ENCODE assay signal across 24 cellular contexts in the genomic region with DNA sequence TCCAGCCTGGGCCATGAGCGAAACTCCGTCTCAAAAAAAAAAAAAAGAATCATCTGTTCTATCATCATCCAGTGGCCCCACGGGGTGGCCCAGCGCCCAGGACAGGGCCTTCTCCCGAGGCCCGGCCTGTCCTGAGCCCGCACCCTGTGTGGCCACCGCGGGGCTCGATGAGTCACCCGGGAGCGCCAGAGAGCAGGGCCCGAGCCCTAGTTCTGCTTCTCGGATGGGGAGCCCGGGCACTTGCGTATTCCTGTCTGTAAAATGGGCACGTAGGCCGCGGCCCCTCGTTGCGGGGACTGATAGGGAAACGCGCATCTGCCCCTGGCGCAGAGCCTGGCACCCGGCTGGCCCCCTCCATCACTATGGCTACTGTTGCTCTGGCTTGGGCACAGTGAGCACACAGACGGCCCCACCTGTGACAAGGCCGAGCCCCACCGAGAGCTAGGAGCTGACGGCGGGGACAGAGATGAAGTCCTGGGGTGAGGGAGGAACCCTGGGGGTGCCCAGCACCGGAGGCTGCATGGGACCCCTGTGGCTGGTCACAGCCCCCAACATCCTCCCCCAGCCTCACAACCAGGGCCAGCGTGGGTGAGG.
"Had no signal": no experiment of that assay in that cellular context is flagged by ENCODE, and none has a peak within 500 bp of the region (broad histone marks: within the 10 kb centered on the region; RNA-seq: fewer than 3 reads in every experiment).

No MANE protein-coding gene starts in this region.

- H3K27me3 ChIP-seq: right atrium auricular region, spleen, tibial nerve had no signal

- H3K4me1 Mint-ChIP-seq: activated CD4-positive, alpha-beta memory T cell treated with anti-CD3 and anti-CD28 coated beads, Interleukin-2, amount 10 ng/mL, durations not matched to agents 7 days and 5 days; activated naive CD4-positive, alpha-beta T cell treated with anti-CD3 and anti-CD28 coated beads, Interleukin-2, amount 10 ng/mL, durations not matched to agents 7 days and 5 days; activated naive CD8-positive, alpha-beta T cell treated with anti-CD3 and anti-CD28 coated beads, Interleukin-2, amount 10 ng/mL, durations not matched to agents 7 days and 5 days; T-helper 17 cell had no signal

- H3K27ac Mint-ChIP-seq: activated CD4-positive, alpha-beta memory T cell treated with anti-CD3 and anti-CD28 coated beads, Interleukin-2, amount 10 ng/mL, durations not matched to agents 7 days and 5 days; activated CD4-positive, alpha-beta T cell treated with anti-CD3 and anti-CD28 coated beads, Interleukin-2, amount 10 ng/mL, durations not matched to agents 7 days and 5 days; activated naive CD4-positive, alpha-beta T cell treated with anti-CD3 and anti-CD28 coated beads, Interleukin-2, amount 10 ng/mL, durations not matched to agents 7 days and 5 days; activated naive CD8-positive, alpha-beta T cell treated with anti-CD3 and anti-CD28 coated beads, Interleukin-2, amount 10 ng/mL, durations not matched to agents 7 days and 5 days; activated T-cell treated with anti-CD3 and anti-CD28 coated beads, Interleukin-2, amount 50 U/mL, for 24 hours; mesothelial cell of epicardium; T-helper 17 cell had no signal

- H3K9me3 Mint-ChIP-seq: activated CD4-positive, alpha-beta memory T cell treated with anti-CD3 and anti-CD28 coated beads, Interleukin-2, amount 10 ng/mL, durations not matched to agents 7 days and 5 days; activated CD4-positive, alpha-beta T cell treated with anti-CD3 and anti-CD28 coated beads, Interleukin-2, amount 10 ng/mL, durations not matched to agents 7 days and 5 days; activated naive CD4-positive, alpha-beta T cell treated with anti-CD3 and anti-CD28 coated beads, Interleukin-2, amount 10 ng/mL, durations not matched to agents 7 days and 5 days; activated naive CD8-positive, alpha-beta T cell treated with anti-CD3 and anti-CD28 coated beads, Interleukin-2, amount 10 ng/mL, durations not matched to agents 7 days and 5 days; activated T-cell treated with anti-CD3 and anti-CD28 coated beads, Interleukin-2, amount 50 U/mL, for 24 hours; mesothelial cell of epicardium; naive B cell; WTC11 had no signal

- H3K9me3 ChIP-seq: right atrium auricular region, spleen, tibial nerve had no signal

- H3K27ac ChIP-seq: right atrium auricular region, spleen, tibial nerve had no signal

- H3K4me3 ChIP-seq: right atrium auricular region, spleen, tibial nerve had no signal

- H3K4me3 Mint-ChIP-seq: activated CD4-positive, alpha-beta memory T cell treated with anti-CD3 and anti-CD28 coated beads, Interleukin-2, amount 10 ng/mL, durations not matched to agents 7 days and 5 days; activated CD4-positive, alpha-beta T cell treated with anti-CD3 and anti-CD28 coated beads, Interleukin-2, amount 10 ng/mL, durations not matched to agents 7 days and 5 days; activated naive CD4-positive, alpha-beta T cell treated with anti-CD3 and anti-CD28 coated beads, Interleukin-2, amount 10 ng/mL, durations not matched to agents 7 days and 5 days; activated naive CD8-positive, alpha-beta T cell treated with anti-CD3 and anti-CD28 coated beads, Interleukin-2, amount 10 ng/mL, durations not matched to agents 7 days and 5 days; activated T-cell treated with anti-CD3 and anti-CD28 coated beads, Interleukin-2, amount 50 U/mL, for 24 hours; mesothelial cell of epicardium; WTC11 had no signal

- H3K4me1 ChIP-seq: right atrium auricular region, tibial nerve had no signal

- ATAC-seq: left cardiac atrium, left ventricle myocardium superior, T-helper 17 cell, WTC11 had no signal

- DNase-seq: activated CD4-positive, alpha-beta memory T cell treated with anti-CD3 and anti-CD28 coated beads, Interleukin-2, amount 10 ng/mL, durations not matched to agents 7 days and 5 days; activated CD4-positive, alpha-beta T cell treated with anti-CD3 and anti-CD28 coated beads for 1 hour; activated CD4-positive, alpha-beta T cell treated with anti-CD3 and anti-CD28 coated beads, Interleukin-2, amount 10 ng/mL, durations not matched to agents 7 days and 5 days; activated CD8-positive, alpha-beta memory T cell treated with anti-CD3 and anti-CD28 coated beads, Interleukin-2, amount 50 U/mL, for 48 hours; activated gamma-delta T cell; activated naive CD4-positive, alpha-beta T cell treated with anti-CD3 and anti-CD28 coated beads, Interleukin-2, amount 10 ng/mL, durations not matched to agents 7 days and 5 days; activated naive CD8-positive, alpha-beta T cell treated with anti-CD3 and anti-CD28 coated beads, Interleukin-2, amount 10 ng/mL, durations not matched to agents 7 days and 5 days; activated T-cell treated with anti-CD3 and anti-CD28 coated beads, Interleukin-2, amount 50 U/mL, for 24 hours; amniotic stem cell; effector memory CD4-positive, alpha-beta T cell; erythroblast; hippocampal formation; left cardiac atrium; mammary epithelial cell; naive B cell; spleen; stimulated activated naive CD4-positive, alpha-beta T cell treated with Interleukin-2 at 50 U/mL for 16 hours; T-helper 17 cell; T1000 had no signal

- H3K27me3 Mint-ChIP-seq: activated CD4-positive, alpha-beta memory T cell treated with anti-CD3 and anti-CD28 coated beads, Interleukin-2, amount 10 ng/mL, durations not matched to agents 7 days and 5 days; activated CD4-positive, alpha-beta T cell treated with anti-CD3 and anti-CD28 coated beads, Interleukin-2, amount 10 ng/mL, durations not matched to agents 7 days and 5 days; activated naive CD4-positive, alpha-beta T cell treated with anti-CD3 and anti-CD28 coated beads, Interleukin-2, amount 10 ng/mL, durations not matched to agents 7 days and 5 days; activated naive CD8-positive, alpha-beta T cell treated with anti-CD3 and anti-CD28 coated beads, Interleukin-2, amount 10 ng/mL, durations not matched to agents 7 days and 5 days; activated T-cell treated with anti-CD3 and anti-CD28 coated beads, Interleukin-2, amount 50 U/mL, for 24 hours; naive B cell; T-helper 17 cell had no signal
